19 cellular contexts compared by ENCODE assay signal in the genomic region with DNA sequence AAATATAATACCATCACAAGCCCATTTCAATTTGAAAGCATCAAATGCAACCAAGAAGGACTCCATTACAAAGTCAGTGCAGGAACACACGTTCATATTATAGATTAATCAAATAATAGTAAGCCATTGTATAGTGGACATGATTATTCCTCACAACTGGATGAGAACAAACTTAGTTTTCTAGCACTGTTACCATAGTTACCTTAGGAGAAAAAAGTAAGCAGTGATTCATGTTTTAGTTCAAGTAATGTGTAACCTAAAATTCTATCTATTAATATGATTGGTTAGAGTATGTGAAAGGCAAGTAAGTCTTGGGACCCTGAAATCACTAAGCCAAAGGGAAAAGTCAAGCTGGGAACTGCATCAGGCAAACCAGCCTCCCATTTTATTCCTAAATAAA.
"Had no signal": no experiment of that assay in that cellular context is flagged by ENCODE, and none has a peak within 500 bp of the region (broad histone marks: within the 10 kb centered on the region; RNA-seq: fewer than 3 reads in every experiment).

No MANE protein-coding gene starts in this region.

- H3K27me3 ChIP-seq: breast epithelium, dorsolateral prefrontal cortex, heart left ventricle, right atrium auricular region, tibial nerve, vagina had no signal

- H3K4me3 ChIP-seq: breast epithelium, dorsolateral prefrontal cortex, heart left ventricle, lung, right atrium auricular region, tibial nerve, vagina had no signal

- H3K4me1 ChIP-seq: breast epithelium, heart left ventricle, right atrium auricular region, tibial nerve, vagina had no signal

- H3K36me3 ChIP-seq: breast epithelium, right atrium auricular region, tibial nerve, vagina had no signal

- DNase-seq: activated CD4-positive, alpha-beta T cell treated with anti-CD3 and anti-CD28 coated beads for 4 hours; activated CD8-positive, alpha-beta memory T cell treated with anti-CD3 and anti-CD28 coated beads, Interleukin-2, amount 50 U/mL, for 4 hours; activated CD8-positive, alpha-beta T cell treated with anti-CD3 and anti-CD28 coated beads for 36 hours; activated naive CD8-positive, alpha-beta T cell treated with anti-CD3 and anti-CD28 coated beads, Interleukin-2, amount 10 ng/mL, durations not matched to agents 7 days and 5 days; anterior cingulate cortex; dorsolateral prefrontal cortex; foreskin melanocyte; heart left ventricle; naive thymus-derived CD4-positive, alpha-beta T cell; posterior cingulate gyrus; small intestine had no signal

- H3K9me3 ChIP-seq: breast epithelium, heart left ventricle, right atrium auricular region, tibial nerve, vagina had no signal

- ATAC-seq: activated CD8-positive, alpha-beta T cell treated with anti-CD3 and anti-CD28 coated beads for 36 hours; esophagus mucosa; heart left ventricle; naive thymus-derived CD4-positive, alpha-beta T cell; stimulated activated effector memory CD8-positive, alpha-beta T cell treated with anti-CD3 and anti-CD28 coated beads, Interleukin-12 subunit alpha, Interleukin-12 subunit beta, amount 100 ng/mL, for 72 hours had no signal

- H3K27ac ChIP-seq: breast epithelium, dorsolateral prefrontal cortex, heart left ventricle, right atrium auricular region, tibial nerve, vagina, VCaP had no signal
